21 cellular contexts compared by ENCODE assay signal in genomic region chr13:48252176-48252575, GRCh38. TPM values are rescaled to one million over a fixed set of nuclear protein-coding genes. Genes with fewer than 3 reads are reported as not detected.
DNase-seq lines count a peak whose midpoint lies in the region; ATAC-seq and TF ChIP-seq lines count a peak whose summit lies in the region.
"Had no signal": no experiment of that assay in that cellular context is flagged by ENCODE, and none has a peak within 500 bp of the region (broad histone marks: within the 10 kb centered on the region; RNA-seq: fewer than 3 reads in every experiment).

No MANE protein-coding gene starts in this region.

- peaks cover 59% of the 10 kb centered on the region for H3K79me2 ChIP-seq in GM23338 (replicated peaks; ENCODE audit: insufficient read depth)

- H3F3A ChIP-seq in GM23338 (replicated peaks; ENCODE audit: low read depth), result no peaks in the 10 kb centered on the region

- H3K36me3 ChIP-seq in CD8-positive, alpha-beta memory T cell (ENCODE audit: insufficient read depth, low read length), result peaks cover 22% of the 10 kb centered on the region
- H3K36me3 ChIP-seq in esophagus squamous epithelium (peaks cover 0 to 66% (median 14%) of the 10 kb centered on the region in 3 donors), suprapubic skin (peaks cover 31% of the 10 kb centered on the region), GM23338 (ENCODE audit: insufficient read depth) (peaks cover 19% of the 10 kb centered on the region; the same call in 1 of the 2 replicates)

- no peaks in the 10 kb centered on the region for H3K27me3 Mint-ChIP-seq in CD8-positive, alpha-beta memory T cell
- no peaks in the 10 kb centered on the region for H3K27me3 Mint-ChIP-seq in GM23338 (ENCODE audit: insufficient read depth, low read depth, poor library complexity)
- H3K27me3 Mint-ChIP-seq: naive B cell had no signal

- intact Hi-C loops in esophagus squamous epithelium (cut with DNase I) (no loop called here), right cardiac atrium (cut with DNase I) (no loop called here)

- no peak overlapping the region for H3K4me3 ChIP-seq in CD8-positive, alpha-beta memory T cell (ENCODE audit: low read length)
- no peak overlapping the region for H3K4me3 ChIP-seq in esophagus squamous epithelium
- no peak overlapping the region for H3K4me3 ChIP-seq in right cardiac atrium (ENCODE audit: low read length)
- H3K4me3 ChIP-seq in suprapubic skin, result no peak overlapping the region
- no peak overlapping the region for H3K4me3 ChIP-seq in GM23338
- H3K4me3 ChIP-seq: adrenal gland; BLaER1 treated with 17β-estradiol and CSF1 and Interleukin-3, amounts not matched to agents 10 nM and 100 nM; body of pancreas; psoas muscle had no signal

- no peaks in the 10 kb centered on the region for H3K9me2 ChIP-seq in GM23338 (ENCODE audit: insufficient read depth)

- CTCF ChIA-PET in CD8-positive, alpha-beta memory T cell (lab: Charles Lee), result interaction anchor here (1.3 kb wide), 1 partner anchor 126 kb away, joined by 3 read pairs; no protein-coding TSS in a partner anchor
- CTCF ChIA-PET in GM10248 (lab: Yijun Ruan, JAX), result no interaction called here

- no peak overlapping the region for H2AFZ ChIP-seq in GM23338

- H3K4me1 Mint-ChIP-seq in CD8-positive, alpha-beta memory T cell, result peaks cover 75 to 92% (median 87%) of the 10 kb centered on the region in 3 donors
- no peaks in the 10 kb centered on the region for H3K4me1 Mint-ChIP-seq in GM23338

- 84 to 98% methylated on average over 9 to 10 of the region's 10 CpGs for WGBS in esophagus squamous epithelium, 2 donors
- 79% methylated on average over 10 of the region's 10 CpGs for WGBS in right cardiac atrium
- WGBS in suprapubic skin, result 77% methylated on average over 10 of the region's 10 CpGs

- H3K4me3 Mint-ChIP-seq in CD8-positive, alpha-beta memory T cell, result peak overlapping the region in 2 of 7 donors; percentile 22 to 26
- no peak overlapping the region for H3K4me3 Mint-ChIP-seq in GM23338

- no peak for TF ChIP-seq EP300 in suprapubic skin (IDR thresholded peaks at IDR 0.05)

- TF ChIP-seq POLR2A in esophagus squamous epithelium (IDR thresholded peaks at IDR 0.05) (no peak), suprapubic skin (IDR thresholded peaks at IDR 0.05) (no peak)

- peaks cover 39% of the 10 kb centered on the region for H3K4me1 ChIP-seq in CD8-positive, alpha-beta memory T cell (ENCODE audit: insufficient read depth, low read length)
- H3K4me1 ChIP-seq in esophagus squamous epithelium, result peaks cover 20 to 71% (median 28%) of the 10 kb centered on the region in 3 donors
- H3K4me1 ChIP-seq in right cardiac atrium (ENCODE audit: control insufficient read depth, insufficient read depth, low read length), result peaks cover 3% of the 10 kb centered on the region
- H3K4me1 ChIP-seq in suprapubic skin, result peaks cover 52% of the 10 kb centered on the region
- H3K4me1 ChIP-seq in GM23338 (ENCODE audit: insufficient read depth), result no peaks in the 10 kb centered on the region

- no peaks in the 10 kb centered on the region for H3K27me3 ChIP-seq in CD8-positive, alpha-beta memory T cell (ENCODE audit: insufficient read depth, low read length, poor library complexity, severe bottlenecking)
- H3K27me3 ChIP-seq in esophagus squamous epithelium, result no peaks in the 10 kb centered on the region
- no peaks in the 10 kb centered on the region for H3K27me3 ChIP-seq in right cardiac atrium (ENCODE audit: control insufficient read depth, insufficient read depth)
- no peaks in the 10 kb centered on the region for H3K27me3 ChIP-seq in suprapubic skin
- no peaks in the 10 kb centered on the region for H3K27me3 ChIP-seq in GM23338 (ENCODE audit: insufficient read depth)
- H3K27me3 ChIP-seq: adrenal gland; BLaER1 treated with 17β-estradiol and CSF1 and Interleukin-3, amounts not matched to agents 10 nM and 100 nM; body of pancreas had no signal

- H3K27ac ChIP-seq in CD8-positive, alpha-beta memory T cell (ENCODE audit: low read depth, low read length), result no peak overlapping the region
- H3K27ac ChIP-seq in esophagus squamous epithelium (peak overlapping the region in 3 of 4 donors; percentile 34 to 67 (median 43)), right cardiac atrium (ENCODE audit: low read length) (peak overlapping the region; percentile 75), suprapubic skin (peak overlapping the region; percentile 7), GM23338 (ENCODE audit: low read depth) (no peak overlapping the region)
- H3K27ac ChIP-seq: BLaER1 treated with 17β-estradiol and CSF1 and Interleukin-3, amounts not matched to agents 10 nM and 100 nM; body of pancreas; KMS-11; psoas muscle had no signal

- no peaks in the 10 kb centered on the region for H3K9me3 Mint-ChIP-seq in CD8-positive, alpha-beta memory T cell
- no peaks in the 10 kb centered on the region for H3K9me3 Mint-ChIP-seq in GM23338
- H3K9me3 Mint-ChIP-seq: naive B cell had no signal

- H3K36me3 Mint-ChIP-seq in CD8-positive, alpha-beta memory T cell, result peaks cover 0 to 69% (median 14%) of the 10 kb centered on the region in 3 donors
- peaks cover 19% of the 10 kb centered on the region for H3K36me3 Mint-ChIP-seq in GM23338 (ENCODE audit: low read depth)

- peak; percentile 62 to 75 for ATAC-seq in right cardiac atrium
- ATAC-seq in GM23338, result no peak
- ATAC-seq in GM21367 (IDR thresholded peaks at IDR 0.05; ENCODE audit: unreplicated experiment), result no peak
- ATAC-seq: body of pancreas had no signal

- H3K27ac Mint-ChIP-seq in CD8-positive, alpha-beta memory T cell, result peak overlapping the region in 6 of 8 donors; percentile 38 to 74 (median 46)
- H3K27ac Mint-ChIP-seq in GM23338, result no peak overlapping the region

- peaks cover 7% of the 10 kb centered on the region for H4K20me1 ChIP-seq in GM23338 (replicated peaks; ENCODE audit: insufficient read depth)

- no peaks in the 10 kb centered on the region for H3K9me3 ChIP-seq in CD8-positive, alpha-beta memory T cell (ENCODE audit: low read length)
- no peaks in the 10 kb centered on the region for H3K9me3 ChIP-seq in esophagus squamous epithelium
- no peaks in the 10 kb centered on the region for H3K9me3 ChIP-seq in right cardiac atrium (ENCODE audit: control insufficient read depth, low read length)
- H3K9me3 ChIP-seq in suprapubic skin, result no peaks in the 10 kb centered on the region
- H3K9me3 ChIP-seq: adrenal gland, body of pancreas, psoas muscle had no signal

- TF ChIP-seq CTCF in esophagus squamous epithelium (IDR thresholded peaks at IDR 0.05) (no peak), suprapubic skin (IDR thresholded peaks at IDR 0.05) (no peak), GM23338 (conservative IDR thresholded peaks at IDR 0.05; ENCODE audit: low read depth in 2 of 2) (no peak), GM10248 (IDR thresholded peaks at IDR 0.05; ENCODE audit: control extremely low read depth, extremely low read depth, low read depth, missing control alignments) (no peak)

- DNase-seq in CD8-positive, alpha-beta memory T cell, result no peak
- DNase-seq in esophagus squamous epithelium (lab: John Stamatoyannopoulos, UW) (no peak), right cardiac atrium (peak in 2 of 3 donors; percentile 55 to 58), suprapubic skin (ENCODE audit: low spot score in 2 of 2) (no peak), GM23338 (ENCODE audit: low spot score) (no peak), GM10248 (ENCODE audit: extremely low spot score) (no peak)
- DNase-seq: activated effector memory CD4-positive, alpha-beta T cell treated with anti-CD3 and anti-CD28 coated beads, Interleukin-2, amount 50 U/mL, for 16 hours; activated T-cell treated with anti-CD3 and anti-CD28 coated beads for 4 hours; adrenal gland; body of pancreas; MM.1S; naive B cell; NCI-H1417; NCI-H2081 treated with DMSO at 0.1 percent for 48 hours; NCI-H510A treated with DMSO at 0.1 percent for 48 hours; nucleus accumbens; psoas muscle; stimulated activated naive CD4-positive, alpha-beta T cell treated with Interleukin-2 at 50 U/mL for 16 hours had no signal

- H3K4me2 ChIP-seq in GM23338, result no peak overlapping the region
- H3K4me2 ChIP-seq: BLaER1 treated with 17β-estradiol and CSF1 and Interleukin-3, amounts not matched to agents 10 nM and 100 nM; KMS-11 had no signal

- POLR2A ChIA-PET in CD8-positive, alpha-beta memory T cell (lab: Charles Lee), result no interaction called here
- POLR2A ChIA-PET in GM10248 (lab: Yijun Ruan, JAX), result no interaction called here

TF ChIP-seq in GM23338, 12 proteins besides CTCF, POLR2A, EP300 and RAD21 (continues in another document):
- TF ChIP-seq STAT1 (IDR thresholded peaks at IDR 0.05; ENCODE audit: unreplicated experiment) (no peak), JUNB (IDR thresholded peaks at IDR 0.05; ENCODE audit: unreplicated experiment) (no peak), EZH2 (IDR thresholded peaks at IDR 0.05; ENCODE audit: low read depth, unreplicated experiment) (no peak), EZH2phosphoT487 (IDR thresholded peaks at IDR 0.05; ENCODE audit: unreplicated experiment) (no peak), POLR2AphosphoS5 (IDR thresholded peaks at IDR 0.05; ENCODE audit: low read depth) (no peak), CREB1 (CRISPR knock-in tag; IDR thresholded peaks at IDR 0.05; ENCODE audit: low read depth) (no peak)

RNA-seq across cellular contexts. Expression of gene ITM2B, which starts 19.2 kb away (rescaled TPM):
- total RNA-seq in CD8-positive, alpha-beta memory T cell, result 100 to 1,000 TPM; 122 to 127 TPM
- 1,289 TPM for polyA plus RNA-seq in CD8-positive, alpha-beta memory T cell
- 100 to 1,000 TPM; 418 to 554 (median 457) TPM for total RNA-seq in esophagus squamous epithelium
- total RNA-seq in right cardiac atrium, result 100 to 1,000 TPM; 585 to 643 (median 613) TPM
- polyA plus RNA-seq in right cardiac atrium, result 633 TPM
- 100 to 1,000 TPM; 511 to 726 (median 679) TPM for total RNA-seq in suprapubic skin
- 139 and 167 TPM in 2 replicates for total RNA-seq in GM23338 (2014; rRNA removed; shearing (Covaris generic))
- 307 and 318 TPM in 2 replicates for polyA plus RNA-seq in GM23338 (2016; fragmentation: Nextera tagmentation; extraction: Ambion mirVana)

RNA-seq across cellular contexts. Expression of gene RB1, which starts 51.4 kb away (rescaled TPM):
- 10 to 100 TPM; 38.2 to 38.9 TPM for total RNA-seq in CD8-positive, alpha-beta memory T cell
- polyA plus RNA-seq in CD8-positive, alpha-beta memory T cell, result 16.8 TPM
- total RNA-seq in esophagus squamous epithelium, result 10 to 100 TPM; 23.0 to 62.6 (median 42.4) TPM
- total RNA-seq in right cardiac atrium, result 10 to 100 TPM; 21.8 to 29.0 (median 27.3) TPM
- polyA plus RNA-seq in right cardiac atrium, result 12.3 TPM
- 10 to 100 TPM; 18.0 to 31.5 (median 20.7) TPM for total RNA-seq in suprapubic skin
- total RNA-seq in GM23338 (2014; rRNA removed; shearing (Covaris generic)), result 18.9 and 19.5 TPM in 2 replicates
- 22.3 and 23.2 TPM in 2 replicates for polyA plus RNA-seq in GM23338 (2016; fragmentation: Nextera tagmentation; extraction: Ambion mirVana)

Comparison
In these comparisons a context has a peak if more than half of its experiments do, and no peak if none do; other contexts are left out.
1. DNase-seq: peak in right cardiac atrium (2 of 3); none in CD8-positive, alpha-beta memory T cell (0 of 5), esophagus squamous epithelium (single experiment), suprapubic skin (0 of 2), GM23338 (single experiment) and GM10248 (single experiment).
2. H3K27ac ChIP-seq: peak in esophagus squamous epithelium (3 of 4), right cardiac atrium (single experiment) and suprapubic skin (single experiment); none in CD8-positive, alpha-beta memory T cell (single experiment) and GM23338 (single experiment).
3. ATAC-seq: peak in right cardiac atrium (2 of 2); none in GM23338 (single experiment) and GM21367 (single experiment).